In the genomic region with DNA sequence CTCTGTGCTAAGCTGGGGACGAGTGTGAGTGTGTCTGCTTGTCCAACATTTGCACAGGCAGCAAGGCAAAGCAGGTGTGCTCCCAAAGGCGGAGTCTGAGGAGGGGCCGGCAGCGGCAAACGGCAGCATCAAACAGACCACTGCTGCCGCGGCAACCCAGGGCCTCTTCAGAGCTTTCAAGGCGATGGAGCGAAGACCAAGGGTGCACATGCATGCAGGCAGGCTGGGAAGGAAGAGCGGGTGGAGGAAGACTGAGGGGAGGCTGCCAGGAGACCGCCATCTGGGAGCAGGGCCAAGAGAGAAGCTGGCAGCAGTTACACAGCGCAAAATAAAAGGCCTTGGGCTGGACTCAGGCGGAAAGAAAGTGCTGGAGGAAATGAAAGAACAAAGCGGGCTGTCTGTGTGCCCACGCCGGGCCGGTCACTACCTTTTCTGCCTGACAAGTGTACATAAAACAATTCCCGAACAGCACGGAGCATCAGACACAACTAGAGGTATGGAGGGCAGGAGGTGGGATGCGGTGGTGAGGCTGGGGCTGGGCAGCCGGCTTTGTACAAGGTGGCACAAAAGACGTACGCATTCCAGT, we compare ENCODE assay signal across 9 cellular contexts. TPM values are rescaled to one million over a fixed set of nuclear protein-coding genes. Genes with fewer than 3 reads are reported as not detected.
DNase-seq lines count a peak whose midpoint lies in the region; TF ChIP-seq lines count a peak whose summit lies in the region.
"Had no signal": no experiment of that assay in that cellular context is flagged by ENCODE, and none has a peak within 500 bp of the region (broad histone marks: within the 10 kb centered on the region; RNA-seq: fewer than 3 reads in every experiment).

No MANE protein-coding gene starts in this region.

- H3K4me3 Mint-ChIP-seq in activated naive CD8-positive, alpha-beta T cell = peak overlapping the region; percentile 56

- DNase-seq in NCI-H1436 (lab: John Stamatoyannopoulos, UW) (peak; percentile 27), NCI-H1436 treated with DMSO at 0.1 percent for 48 hours (lab: John Stamatoyannopoulos, UW) (no peak), left ventricle myocardium inferior (peak; percentile 74), spleen (peak; percentile 78), NCI-H82 treated with DMSO at 0.1 percent for 48 hours (lab: John Stamatoyannopoulos, UW; ENCODE audit: unreplicated experiment) (no peak), SIG-M5 (lab: John Stamatoyannopoulos, UW) (no peak), T-helper 1 cell (no peak)

- H3K27ac Mint-ChIP-seq in activated naive CD8-positive, alpha-beta T cell = peak overlapping the region; percentile 34

- H3K4me1 ChIP-seq in left ventricle myocardium inferior = peaks cover 95% of the 10 kb centered on the region
- H3K4me1 ChIP-seq in spleen = peaks cover 12 to 82% (median 58%) of the 10 kb centered on the region in 6 donors
- H3K4me1 ChIP-seq: A549 had no signal

- H3K27ac ChIP-seq in left ventricle myocardium inferior (replicated peaks) (peak overlapping the region; percentile 93), spleen (peak overlapping the region; percentile 42 to 87 (median 76))
- H3K27ac ChIP-seq: A549 had no signal

- TF ChIP-seq CTCF in left ventricle myocardium inferior (IDR thresholded peaks at IDR 0.05; ENCODE audit: borderline replicate concordance) (no peak), spleen (IDR thresholded peaks at IDR 0.05 in 8 of 11, conservative IDR thresholded peaks at IDR 0.05 in 3 of 11) (no peak)

- H3K36me3 Mint-ChIP-seq in activated naive CD8-positive, alpha-beta T cell = peaks cover 3% of the 10 kb centered on the region

- H3K27me3 Mint-ChIP-seq in activated naive CD8-positive, alpha-beta T cell = no peaks in the 10 kb centered on the region

- H3K9me3 Mint-ChIP-seq in activated naive CD8-positive, alpha-beta T cell (ENCODE audit: low read depth) = no peaks in the 10 kb centered on the region

- H3K27me3 ChIP-seq in left ventricle myocardium inferior (ENCODE audit: low read depth) = no peaks in the 10 kb centered on the region
- H3K27me3 ChIP-seq in spleen (replicated peaks in 1 of 7) = no peaks in the 10 kb centered on the region

- peaks cover 80% of the 10 kb centered on the region for H3K36me3 ChIP-seq in left ventricle myocardium inferior
- H3K36me3 ChIP-seq in spleen = peaks cover 0 to 98% (median 85%) of the 10 kb centered on the region in 6 donors

- 32 to 44% (median 35%) methylated on average over 23 of the region's 23 CpGs for WGBS in spleen, 5 donors

- no peak for TF ChIP-seq POLR2A in spleen (IDR thresholded peaks at IDR 0.05)

- peaks cover 11% of the 10 kb centered on the region for H3K4me1 Mint-ChIP-seq in activated naive CD8-positive, alpha-beta T cell (ENCODE audit: low read depth)

- H3K9me3 ChIP-seq in left ventricle myocardium inferior (replicated peaks) (no peaks in the 10 kb centered on the region), spleen (no peaks in the 10 kb centered on the region)
- H3K9me3 ChIP-seq: A549 had no signal

- peak overlapping the region; percentile 34 for H3K4me3 ChIP-seq in left ventricle myocardium inferior
- H3K4me3 ChIP-seq in spleen = peak overlapping the region in 3 of 8 donors; percentile 2 to 48 (median 18)
- H3K4me3 ChIP-seq: A549 had no signal

- intact Hi-C loops in left ventricle myocardium inferior (cut with micrococcal nuclease) (no loop called here), spleen (cut with DNase I; ENCODE audit: low total_unique reads) (loop anchor here (10.0 kb wide), 1 partner anchor 49 kb away; no protein-coding TSS in a partner anchor)

RNA-seq across cellular contexts. Expression of gene TIMM22, which starts 8.5 kb away (rescaled TPM):
- total RNA-seq in left ventricle myocardium inferior (17.6 TPM), spleen (10 to 100 TPM in 6 of 7 donors, 1 to 10 TPM in 1; 9.7 to 14.3 (median 11.2) TPM)
- 1 to 10 TPM; 5.1 to 8.8 (median 7.0) TPM for polyA plus RNA-seq in spleen

RNA-seq across cellular contexts. Expression of gene NXN, which starts 25.9 kb away (rescaled TPM):
- 13.8 TPM for total RNA-seq in left ventricle myocardium inferior
- 10 to 100 TPM in 5 of 7 donors, 1 to 10 TPM in 2; 7.2 to 21.4 (median 14.1) TPM for total RNA-seq in spleen
- 1 to 10 TPM; 3.9 to 6.6 (median 5.8) TPM for polyA plus RNA-seq in spleen

Comparison
In these comparisons a context has a peak if more than half of its experiments do, and no peak if none do; other contexts are left out.
1. DNase-seq: peak in NCI-H1436 (single experiment), left ventricle myocardium inferior (single experiment) and spleen (single experiment); none in NCI-H1436 treated with DMSO at 0.1 percent for 48 hours (single experiment), NCI-H82 treated with DMSO at 0.1 percent for 48 hours (single experiment), SIG-M5 (single experiment) and T-helper 1 cell (0 of 5).